Comparison of ENCODE assay signal across 17 cellular contexts in the genomic region with DNA sequence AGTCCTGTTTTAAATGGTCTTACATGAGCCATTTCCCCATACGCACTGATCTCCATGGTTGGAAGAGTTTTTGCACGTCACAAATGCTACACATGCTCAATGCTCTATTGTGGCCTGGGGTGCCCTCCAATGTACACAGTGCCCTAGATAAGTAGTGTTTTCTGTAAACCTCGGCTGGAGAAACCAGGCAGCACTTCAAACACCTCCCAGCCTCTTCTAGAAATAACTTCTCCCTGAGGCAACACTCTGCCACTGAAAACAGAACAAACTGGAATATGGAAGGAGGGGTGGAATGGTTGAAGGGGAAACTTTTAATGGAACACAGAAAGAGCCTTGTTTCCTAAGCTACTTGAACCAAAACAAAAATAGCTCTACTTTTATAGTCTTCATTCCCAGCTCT.
DNase-seq lines count a peak whose midpoint lies in the region; ATAC-seq and TF ChIP-seq lines count a peak whose summit lies in the region.
"Had no signal": no experiment of that assay in that cellular context is flagged by ENCODE, and none has a peak within 500 bp of the region (broad histone marks: within the 10 kb centered on the region; RNA-seq: fewer than 3 reads in every experiment).

No MANE protein-coding gene starts in this region.

- 32% methylated on average over 3 of the region's 3 CpGs for WGBS in hepatocyte (ENCODE audit: low lambda C conversion rate, missing lambda C conversion rate)
- WGBS in trophoblast cell (ENCODE audit: extremely low coverage, insufficient coverage, insufficient read length), result no CpG with 5 or more reads among the region's 3 CpGs
- WGBS in H9 (ENCODE audit: extremely low coverage, insufficient read length, low lambda C conversion rate), result no CpG with 5 or more reads among the region's 3 CpGs

- H3K27me3 Mint-ChIP-seq in H9 (ENCODE audit: low read depth), result no peaks in the 10 kb centered on the region
- H3K27me3 Mint-ChIP-seq: CD4-positive, alpha-beta T cell; dendritic cell treated with granulocyte-macrophage colony-stimulating factor and Interleukin-4, amounts not matched to agents 40 ng/mL and 50 ng/mL, for 4 days had no signal

- H3K9me3 ChIP-seq in hepatocyte (ENCODE audit: low read depth) (no peaks in the 10 kb centered on the region), trophoblast cell (ENCODE audit: insufficient read depth, low read depth, low read length) (no peaks in the 10 kb centered on the region), H9 (ENCODE audit: control insufficient read depth, low read depth, low read length) (no peaks in the 10 kb centered on the region)
- H3K9me3 ChIP-seq: esophagus squamous epithelium had no signal

- H4K5ac ChIP-seq in H9 (ENCODE audit: insufficient read length, low read depth, low read length), result no peak overlapping the region

- no peak overlapping the region for H3K27ac Mint-ChIP-seq in H9
- H3K27ac Mint-ChIP-seq: CD4-positive, alpha-beta T cell; dendritic cell treated with granulocyte-macrophage colony-stimulating factor and Interleukin-4, amounts not matched to agents 40 ng/mL and 50 ng/mL, for 4 days; T-helper 1 cell treated with Interleukin-12 subunit alpha and Interleukin-12 subunit beta and Interleukin-4 antibody, amounts not matched to agents 30 μg/mL and 1 μg/mL, for 36 hours had no signal

- H3K9ac ChIP-seq in trophoblast cell (ENCODE audit: low read length), result no peak overlapping the region
- no peak overlapping the region for H3K9ac ChIP-seq in H9 (ENCODE audit: extremely low read depth, insufficient read length, low read length)

- H3K56ac ChIP-seq in H9 (ENCODE audit: insufficient read length, low read depth, low read length), result no peak overlapping the region

- H2BK12ac ChIP-seq in trophoblast cell (ENCODE audit: low read length), result peak overlapping the region; percentile 59
- no peak overlapping the region for H2BK12ac ChIP-seq in H9 (ENCODE audit: insufficient read length, low read depth, low read length)

- H2BK120ac ChIP-seq in trophoblast cell (ENCODE audit: insufficient read depth, low read length, poor library complexity), result no peak overlapping the region
- no peak overlapping the region for H2BK120ac ChIP-seq in H9 (ENCODE audit: low read depth, low read length, poor library complexity, severe bottlenecking)

- TF ChIP-seq CTCF in hepatocyte (IDR thresholded peaks at IDR 0.05; ENCODE audit: poor library complexity) (no peak), H9 (conservative IDR thresholded peaks at IDR 0.05) (no peak)

- no peaks in the 10 kb centered on the region for H3K9me2 ChIP-seq in hepatocyte (replicated peaks; ENCODE audit: insufficient read depth)

- H3K4me3 Mint-ChIP-seq in H9, result no peak overlapping the region
- H3K4me3 Mint-ChIP-seq: CD4-positive, alpha-beta T cell; dendritic cell treated with granulocyte-macrophage colony-stimulating factor and Interleukin-4, amounts not matched to agents 40 ng/mL and 50 ng/mL, for 4 days; T-helper 1 cell treated with Interleukin-12 subunit alpha and Interleukin-12 subunit beta and Interleukin-4 antibody, amounts not matched to agents 30 μg/mL and 1 μg/mL, for 36 hours had no signal

- DNase-seq in Right ventricle myocardium inferior (ENCODE audit: missing footprints) (no peak), cardiac septum (ENCODE audit: low spot score) (no peak), hepatocyte (ENCODE audit: low spot score) (peak; percentile 37), trophoblast cell (no peak), superior temporal gyrus (ENCODE audit: extremely low spot score) (no peak), NCI-H1417 treated with DMSO at 0.1 percent for 48 hours (lab: John Stamatoyannopoulos, UW) (no peak), H9 (no peak), NCI-H128 (lab: John Stamatoyannopoulos, UW; ENCODE audit: unreplicated experiment) (no peak)
- DNase-seq: activated CD4-positive, CD25-positive, alpha-beta regulatory T cell; amniotic stem cell; CD4-positive, alpha-beta T cell; esophagus squamous epithelium; GOT3; NCI-H187; NK-92 treated with Interleukin-12 subunit alpha and Interleukin-12 subunit beta, amount 100 ng/mL, for 24 hours had no signal

- H3K9me3 Mint-ChIP-seq in H9, result no peaks in the 10 kb centered on the region
- H3K9me3 Mint-ChIP-seq: CD4-positive, alpha-beta T cell; dendritic cell treated with granulocyte-macrophage colony-stimulating factor and Interleukin-4, amounts not matched to agents 40 ng/mL and 50 ng/mL, for 4 days; T-helper 1 cell treated with Interleukin-12 subunit alpha and Interleukin-12 subunit beta and Interleukin-4 antibody, amounts not matched to agents 30 μg/mL and 1 μg/mL, for 36 hours had no signal

- peak; percentile 55 for ATAC-seq in Right ventricle myocardium inferior

- H3K27ac ChIP-seq in hepatocyte (peak overlapping the region; percentile 25), trophoblast cell (ENCODE audit: low read depth, low read length) (peak overlapping the region; percentile 82), H9 (ENCODE audit: insufficient read length, low read depth, low read length) (no peak overlapping the region)
- H3K27ac ChIP-seq: esophagus squamous epithelium had no signal

- H4K91ac ChIP-seq in trophoblast cell (ENCODE audit: low read depth, low read length) (no peak overlapping the region), H9 (ENCODE audit: insufficient read length, low read depth, low read length) (no peak overlapping the region)

- peaks cover 0 to 3% of the 10 kb centered on the region in 2 experiments; a peak in 2 of 4 replicates for H3K4me1 Mint-ChIP-seq in H9

- H4K8ac ChIP-seq in trophoblast cell (ENCODE audit: low read depth, low read length) (no peak overlapping the region), H9 (replicated peaks; ENCODE audit: insufficient read length, low read depth, low read length) (no peak overlapping the region)

- H3K18ac ChIP-seq in trophoblast cell (ENCODE audit: low read length), result no peak overlapping the region
- H3K18ac ChIP-seq in H9 (ENCODE audit: insufficient read length, low read depth, low read length), result no peak overlapping the region

- no peak overlapping the region for H2AFZ ChIP-seq in hepatocyte
- H2AFZ ChIP-seq in trophoblast cell (ENCODE audit: insufficient read depth, low read length, poor library complexity), result no peak overlapping the region
- no peak overlapping the region for H2AFZ ChIP-seq in H9 (ENCODE audit: low read length)

- no peak overlapping the region for H3K23ac ChIP-seq in trophoblast cell (ENCODE audit: low read length)
- H3K23ac ChIP-seq in H9 (ENCODE audit: insufficient read length, low read depth, low read length), result no peak overlapping the region

- H3K79me1 ChIP-seq in trophoblast cell (ENCODE audit: low read length) (peaks cover 8% of the 10 kb centered on the region), H9 (ENCODE audit: insufficient read depth, low read depth, low read length, poor library complexity, severe bottlenecking) (no peaks in the 10 kb centered on the region)

- H3K14ac ChIP-seq in trophoblast cell (ENCODE audit: low read length) (no peak overlapping the region), H9 (ENCODE audit: insufficient read depth, low read length) (no peak overlapping the region)

- no peak overlapping the region for H2BK20ac ChIP-seq in H9 (ENCODE audit: low read depth, low read length, poor library complexity, severe bottlenecking)

- H3T11ph ChIP-seq in H9 (ENCODE audit: low read length), result no peak overlapping the region

- H3K36me3 ChIP-seq in hepatocyte (replicated peaks; ENCODE audit: insufficient read depth, low read depth), result peaks cover 10% of the 10 kb centered on the region
- peaks cover 4 to 8% of the 10 kb centered on the region in 2 experiments for H3K36me3 ChIP-seq in trophoblast cell (ENCODE audit: control insufficient read depth in 1 of 2, insufficient read depth in 2 of 2, low read length in 2 of 2)

- H3K4me3 ChIP-seq in hepatocyte (no peak overlapping the region), trophoblast cell (ENCODE audit: low read depth, low read length) (no peak overlapping the region)
- H3K4me3 ChIP-seq: esophagus squamous epithelium had no signal

- H2AK5ac ChIP-seq in trophoblast cell (ENCODE audit: low read length) (no peak overlapping the region), H9 (ENCODE audit: insufficient read length, low read length) (no peak overlapping the region)

- no peak overlapping the region for H3K4me2 ChIP-seq in hepatocyte
- H3K4me2 ChIP-seq in trophoblast cell (ENCODE audit: low read length), result peak overlapping the region; percentile 2
- H3K4me2 ChIP-seq in H9 (ENCODE audit: insufficient read depth, insufficient read length, low read length), result no peak overlapping the region

- intact Hi-C loops in Right ventricle myocardium inferior (cut with DNase I), result loop anchor here (10.0 kb wide), 1 partner anchor 351 kb away; no protein-coding TSS in a partner anchor
- intact Hi-C loops in cardiac septum (cut with DNase I), result no loop called here

- H3K79me2 ChIP-seq in hepatocyte, result peaks cover 3% of the 10 kb centered on the region
- H3K79me2 ChIP-seq in trophoblast cell (ENCODE audit: control insufficient read depth, insufficient read depth, low read length, poor library complexity), result no peaks in the 10 kb centered on the region
- no peaks in the 10 kb centered on the region for H3K79me2 ChIP-seq in H9 (ENCODE audit: insufficient read depth, low read length)

- no peaks in the 10 kb centered on the region for H4K20me1 ChIP-seq in hepatocyte (ENCODE audit: insufficient read depth, poor library complexity, severe bottlenecking)
- H4K20me1 ChIP-seq in H9 (ENCODE audit: control insufficient read depth, insufficient read depth, insufficient read length), result no peaks in the 10 kb centered on the region

- H3K4me1 ChIP-seq in hepatocyte (ENCODE audit: insufficient read depth) (peaks cover 3% of the 10 kb centered on the region), trophoblast cell (ENCODE audit: control insufficient read depth in 1 of 2, insufficient read depth in 2 of 2, low read length in 2 of 2) (peaks cover 6 to 8% of the 10 kb centered on the region in 2 experiments), H9 (ENCODE audit: insufficient read depth, low read length) (no peaks in the 10 kb centered on the region)

- no peaks in the 10 kb centered on the region for H3K23me2 ChIP-seq in H9 (ENCODE audit: insufficient read length, low read depth, low read length, poor library complexity, severe bottlenecking)

- H3K4ac ChIP-seq in trophoblast cell (ENCODE audit: low read depth, low read length) (no peak overlapping the region), H9 (ENCODE audit: low read depth, low read length) (no peak overlapping the region)

- no peak overlapping the region for H2BK15ac ChIP-seq in H9 (ENCODE audit: low read depth, low read length)

- no peaks in the 10 kb centered on the region for H3K27me3 ChIP-seq in hepatocyte
- H3K27me3 ChIP-seq in trophoblast cell (ENCODE audit: insufficient read depth, low read length), result no peaks in the 10 kb centered on the region
- no peaks in the 10 kb centered on the region for H3K27me3 ChIP-seq in H9 (ENCODE audit: insufficient read depth, low read length)
- H3K27me3 ChIP-seq: esophagus squamous epithelium had no signal

- peak overlapping the region; percentile 47 for H2BK5ac ChIP-seq in trophoblast cell (ENCODE audit: low read depth, low read length, poor library complexity)
- no peak overlapping the region for H2BK5ac ChIP-seq in H9 (ENCODE audit: insufficient read length, low read length)

- H3K36me3 Mint-ChIP-seq in H9 (ENCODE audit: insufficient read depth in 1 of 3, low read depth in 3 of 3), result peaks cover 17 to 40% (median 31%) of the 10 kb centered on the region in 3 experiments; a peak in 6 of 7 replicates

- H4K12ac ChIP-seq in trophoblast cell (ENCODE audit: low read depth, low read length), result no peak overlapping the region
